Comparison of ENCODE assay signal across 9 cellular contexts in genomic region chr11:13487661-13488030, GRCh38. TPM values are rescaled to one million over a fixed set of nuclear protein-coding genes. Genes with fewer than 3 reads are reported as not detected.
DNase-seq lines count a peak whose midpoint lies in the region; ATAC-seq and TF ChIP-seq lines count a peak whose summit lies in the region.
"Had no signal": no experiment of that assay in that cellular context is flagged by ENCODE, and none has a peak within 500 bp of the region (broad histone marks: within the 10 kb centered on the region; RNA-seq: fewer than 3 reads in every experiment).

No MANE protein-coding gene starts in this region.

- intact Hi-C loops in activated CD4-positive, alpha-beta T cell treated with anti-CD3 and anti-CD28 coated beads for 36 hours (cut with DNase I, micrococcal nuclease): loop anchor here (2.0 to 10.0 kb wide), 2 partner anchors 761 to 1747 kb away; no protein-coding TSS in a partner anchor
- intact Hi-C loops in upper lobe of right lung (cut with DNase I): no loop called here

- POLR2A ChIA-PET in activated CD4-positive, alpha-beta T cell treated with anti-CD3 and anti-CD28 coated beads for 36 hours (lab: Charles Lee): interaction anchor here (0.5 to 0.7 kb wide), 2 partner anchors 666 to 1094 kb away, joined by 3 to 6 read pairs; no protein-coding TSS in a partner anchor

- peak; percentile 15 for DNase-seq in activated CD4-positive, alpha-beta T cell treated with anti-CD3 and anti-CD28 coated beads for 36 hours
- DNase-seq in activated CD4-positive, alpha-beta T cell treated with anti-CD3 and anti-CD28 coated beads, Interleukin-2, amount 50 U/mL, for 48 hours: no peak
- DNase-seq in Peyer's patch (no peak), glutamatergic neuron (no peak), upper lobe of right lung (no peak), cerebellar cortex (ENCODE audit: low spot score) (no peak)

- TF ChIP-seq POLR2A in Peyer's patch (IDR thresholded peaks at IDR 0.05): no peak

- H3K36me3 ChIP-seq in Peyer's patch (no peaks in the 10 kb centered on the region), upper lobe of right lung (no peaks in the 10 kb centered on the region)
- H3K36me3 ChIP-seq: adrenal gland had no signal

- ATAC-seq in activated CD4-positive, alpha-beta T cell treated with anti-CD3 and anti-CD28 coated beads for 36 hours: peak; percentile 75
- peak; percentile 55 for ATAC-seq in HG02852 (IDR thresholded peaks at IDR 0.05; ENCODE audit: unreplicated experiment)
- ATAC-seq in upper lobe of right lung: peak; percentile 74
- no peak for ATAC-seq in HG03108 (IDR thresholded peaks at IDR 0.05; ENCODE audit: unreplicated experiment)

- H3K27me3 ChIP-seq in Peyer's patch: no peaks in the 10 kb centered on the region
- no peaks in the 10 kb centered on the region for H3K27me3 ChIP-seq in upper lobe of right lung
- H3K27me3 ChIP-seq: adrenal gland had no signal

- H3K4me3 ChIP-seq in Peyer's patch: peak overlapping the region in 1 of 4 donors; percentile 37
- peak overlapping the region; percentile 34 for H3K4me3 ChIP-seq in upper lobe of right lung
- H3K4me3 ChIP-seq: adrenal gland had no signal

- H3K9me3 ChIP-seq in Peyer's patch: no peaks in the 10 kb centered on the region
- H3K9me3 ChIP-seq in upper lobe of right lung: no peaks in the 10 kb centered on the region
- H3K9me3 ChIP-seq: adrenal gland had no signal

- TF ChIP-seq CTCF in Peyer's patch (IDR thresholded peaks at IDR 0.05): peak in 4 of 6 experiments; percentile 16 to 41 (median 26)
- TF ChIP-seq CTCF in glutamatergic neuron (IDR thresholded peaks at IDR 0.05; ENCODE audit: partially characterized antibody, unreplicated experiment): no peak
- peak; percentile 25 for TF ChIP-seq CTCF in upper lobe of right lung (IDR thresholded peaks at IDR 0.05)

- H3K36me3 Mint-ChIP-seq in activated CD4-positive, alpha-beta T cell treated with anti-CD3 and anti-CD28 coated beads for 36 hours (ENCODE audit: low read depth): no peaks in the 10 kb centered on the region
- no peaks in the 10 kb centered on the region for H3K36me3 Mint-ChIP-seq in glutamatergic neuron (ENCODE audit: unreplicated experiment)

- peak overlapping the region; percentile 71 for H3K27ac Mint-ChIP-seq in activated CD4-positive, alpha-beta T cell treated with anti-CD3 and anti-CD28 coated beads for 36 hours
- H3K27ac Mint-ChIP-seq in glutamatergic neuron (ENCODE audit: unreplicated experiment): no peak overlapping the region

- H3K27me3 Mint-ChIP-seq in activated CD4-positive, alpha-beta T cell treated with anti-CD3 and anti-CD28 coated beads for 36 hours: no peaks in the 10 kb centered on the region
- peaks cover 8% of the 10 kb centered on the region for H3K27me3 Mint-ChIP-seq in glutamatergic neuron (ENCODE audit: unreplicated experiment)

- H3K4me3 Mint-ChIP-seq in activated CD4-positive, alpha-beta T cell treated with anti-CD3 and anti-CD28 coated beads for 36 hours: peak overlapping the region; percentile 50
- peak overlapping the region; percentile 31 for H3K4me3 Mint-ChIP-seq in glutamatergic neuron (ENCODE audit: unreplicated experiment)

- H3K9me3 Mint-ChIP-seq in activated CD4-positive, alpha-beta T cell treated with anti-CD3 and anti-CD28 coated beads for 36 hours (ENCODE audit: low read depth): peaks cover 1% of the 10 kb centered on the region
- H3K9me3 Mint-ChIP-seq in glutamatergic neuron (ENCODE audit: unreplicated experiment): peaks cover 6% of the 10 kb centered on the region

- no peak overlapping the region for H3K27ac ChIP-seq in Peyer's patch
- H3K27ac ChIP-seq in upper lobe of right lung: no peak overlapping the region
- H3K27ac ChIP-seq: adrenal gland had no signal

- H3K4me1 Mint-ChIP-seq in activated CD4-positive, alpha-beta T cell treated with anti-CD3 and anti-CD28 coated beads for 36 hours: peaks cover 4% of the 10 kb centered on the region
- peaks cover 4% of the 10 kb centered on the region for H3K4me1 Mint-ChIP-seq in glutamatergic neuron (ENCODE audit: low read depth, unreplicated experiment)

- CTCF ChIA-PET in activated CD4-positive, alpha-beta T cell treated with anti-CD3 and anti-CD28 coated beads for 36 hours (lab: Charles Lee): interaction anchor here (0.7 to 2.0 kb wide), 9 partner anchors 9 to 27 kb away, joined by 3 to 15 read pairs (median 4); partner anchors contain the start of gene BTBD10

- H3K4me1 ChIP-seq in Peyer's patch (no peaks in the 10 kb centered on the region), upper lobe of right lung (no peaks in the 10 kb centered on the region)
- H3K4me1 ChIP-seq: adrenal gland had no signal

RNA-seq across cellular contexts. Expression of gene PTH, which starts 8.2 kb away (rescaled TPM):
- total RNA-seq in activated CD4-positive, alpha-beta T cell treated with anti-CD3 and anti-CD28 coated beads for 36 hours: not detected
- total RNA-seq in Peyer's patch: not detected
- not detected for total RNA-seq in glutamatergic neuron (ENCODE audit: unreplicated experiment)
- not detected for total RNA-seq in upper lobe of right lung
- total RNA-seq: adrenal gland had no signal

RNA-seq across cellular contexts. Expression of gene BTBD10, which starts 24.6 kb away (rescaled TPM):
- total RNA-seq in activated CD4-positive, alpha-beta T cell treated with anti-CD3 and anti-CD28 coated beads for 36 hours: 10 to 100 TPM; 20.1 to 25.4 TPM
- total RNA-seq in Peyer's patch (10 to 100 TPM; 13.8 to 33.3 (median 27.1) TPM), glutamatergic neuron (ENCODE audit: unreplicated experiment) (42.6 TPM), upper lobe of right lung (21.9 TPM)
